ENCODE assay signal across 1 cellular context in genomic region chr3:185473290-185473815, GRCh38.
TF ChIP-seq lines count a peak whose summit lies in the region.

No MANE protein-coding gene starts in this region.

TF ChIP-seq in K562, 482 proteins besides CTCF, POLR2A, EP300 and RAD21 (continued from another document and continues in another):
- TF ChIP-seq RCOR1 (IDR thresholded peaks at IDR 0.05; ENCODE audit: borderline replicate concordance in 1 of 2, low read depth in 2 of 2, low read length in 2 of 2) (peak; percentile 35 to 85; a peak in 1 of 4 replicates), ZNF644 (tag; IDR thresholded peaks at IDR 0.05; ENCODE audit: low read depth) (no peak), U2AF2 (optimal IDR thresholded peaks at IDR 0.05; ENCODE audit: low read depth, low read length) (no peak), ETS2 (tag; IDR thresholded peaks at IDR 0.05; ENCODE audit: borderline replicate concordance, poor library complexity, severe bottlenecking) (no peak), MAFG (tag; conservative IDR thresholded peaks at IDR 0.05) (peak; percentile 53; the same call in 1 of the 2 replicates), ZNF707 (CRISPR knock-in tag; conservative IDR thresholded peaks at IDR 0.05) (no peak), NEUROD1 (IDR thresholded peaks at IDR 0.05; ENCODE audit: borderline replicate concordance, low read depth, low read length, partially characterized antibody) (peak; percentile 37), KLF1 (tag; IDR thresholded peaks at IDR 0.05) (no peak), JUNB (CRISPR knock-in tag; conservative IDR thresholded peaks at IDR 0.05) (no peak), POLR2AphosphoS5 (IDR thresholded peaks at IDR 0.05; ENCODE audit: control insufficient read depth, insufficient read depth, low read depth, low read length) (no peak), ZNF551 (CRISPR knock-in tag; IDR thresholded peaks at IDR 0.05) (no peak), CXXC5 (CRISPR knock-in tag; IDR thresholded peaks at IDR 0.05) (no peak; the same call in 1 of the 2 replicates), ZKSCAN3 (CRISPR knock-in tag; IDR thresholded peaks at IDR 0.05) (no peak), MCM7 (IDR thresholded peaks at IDR 0.05) (no peak), NR2C1 (IDR thresholded peaks at IDR 0.05) (peak; percentile 59), NR2C1 (tag; IDR thresholded peaks at IDR 0.05) (peak; percentile 76), TAF9B (IDR thresholded peaks at IDR 0.05; ENCODE audit: partially characterized antibody) (peak; percentile 11), HDAC1 (IDR thresholded peaks at IDR 0.05) (0 out of 4 replicates have a peak, but pooled peaks of 1 of the 2 experiments have one; percentile 11), DMBX1 (CRISPR knock-in tag; IDR thresholded peaks at IDR 0.05; ENCODE audit: borderline replicate concordance) (no peak; the same call in 1 of the 2 replicates), LARP7 (IDR thresholded peaks at IDR 0.05) (no peak), KDM1A (IDR thresholded peaks at IDR 0.05) (no peak), SAFB (IDR thresholded peaks at IDR 0.05; ENCODE audit: borderline replicate concordance, low read depth, low read length) (no peak), ZNF717 (CRISPR knock-in tag; IDR thresholded peaks at IDR 0.05) (no peak), MYC (IDR thresholded peaks at IDR 0.05; ENCODE audit: low read depth, low read length) (0 out of 2 replicates have a peak, but pooled peaks have one; percentile 22), MYC (CRISPR knock-in tag; IDR thresholded peaks at IDR 0.05; ENCODE audit: borderline replicate concordance, low read depth) (no peak), MAZ (CRISPR knock-in tag; conservative IDR thresholded peaks at IDR 0.05 in 1 of 2, IDR thresholded peaks at IDR 0.05 in 1 of 2) (peak; percentile 38 to 66; a peak in 1 of 4 replicates), ZNF609 (CRISPR knock-in tag; IDR thresholded peaks at IDR 0.05; ENCODE audit: borderline replicate concordance) (no peak), CREB1 (IDR thresholded peaks at IDR 0.05) (peak; percentile 55; the same call in 1 of the 2 replicates), CREB1 (CRISPR knock-in tag; IDR thresholded peaks at IDR 0.05) (peak; percentile 36; the same call in 1 of the 2 replicates), C11orf30 (IDR thresholded peaks at IDR 0.05; ENCODE audit: low read depth) (peak; percentile 72), RNF219 (CRISPR knock-in tag; IDR thresholded peaks at IDR 0.05) (no peak), TAF1 (IDR thresholded peaks at IDR 0.05; ENCODE audit: control insufficient read depth, extremely low read depth, insufficient read depth, low read length, severe bottlenecking) (no peak), ZNF134 (CRISPR knock-in tag; conservative IDR thresholded peaks at IDR 0.05) (no peak), ZNF57 (CRISPR knock-in tag; IDR thresholded peaks at IDR 0.05) (no peak), SP2 (IDR thresholded peaks at IDR 0.05; ENCODE audit: extremely low read depth, low read depth, low read length, poor library complexity, severe bottlenecking) (no peak), ZNF253 (CRISPR knock-in tag; conservative IDR thresholded peaks at IDR 0.05) (no peak), NFXL1 (CRISPR knock-in tag; IDR thresholded peaks at IDR 0.05) (no peak), SMAD4 (CRISPR knock-in tag; conservative IDR thresholded peaks at IDR 0.05) (peak; percentile 81), ZNF224 (CRISPR knock-in tag; IDR thresholded peaks at IDR 0.05) (no peak), ZNF12 (CRISPR knock-in tag; IDR thresholded peaks at IDR 0.05) (no peak), ZSCAN29 (IDR thresholded peaks at IDR 0.05) (no peak), SUPT5H (IDR thresholded peaks at IDR 0.05) (no peak), POU5F1 (IDR thresholded peaks at IDR 0.05; ENCODE audit: borderline replicate concordance, low read depth, low read length, partially characterized antibody) (no peak), GABPA (tag; conservative IDR thresholded peaks at IDR 0.05; ENCODE audit: low read depth) (no peak), POLR2B (IDR thresholded peaks at IDR 0.05; ENCODE audit: low read depth, partially characterized antibody) (no peak), ZNF507 (tag; conservative IDR thresholded peaks at IDR 0.05) (no peak), TAL1 (IDR thresholded peaks at IDR 0.05) (no peak), ZNF766 (CRISPR knock-in tag; conservative IDR thresholded peaks at IDR 0.05) (peak; percentile 70; the same call in 1 of the 2 replicates), NFE2L1 (tag; IDR thresholded peaks at IDR 0.05; ENCODE audit: borderline replicate concordance, low read depth) (no peak), ZNF280A (IDR thresholded peaks at IDR 0.05; ENCODE audit: low read depth, partially characterized antibody) (no peak), ZNF184 (CRISPR knock-in tag; IDR thresholded peaks at IDR 0.05) (no peak), MTA3 (IDR thresholded peaks at IDR 0.05; ENCODE audit: borderline replicate concordance) (0 out of 2 replicates have a peak, but pooled peaks have one; percentile 34), NR2C2 (CRISPR knock-in tag; IDR thresholded peaks at IDR 0.05) (0 out of 2 replicates have a peak, but pooled peaks have one; percentile 32), NR2C2 (tag; IDR thresholded peaks at IDR 0.05) (peak; percentile 87), MAFK (IDR thresholded peaks at IDR 0.05; ENCODE audit: low read length) (peak; percentile 62; the same call in 1 of the 2 replicates), ELF2 (CRISPR knock-in tag; IDR thresholded peaks at IDR 0.05) (no peak), HOXB6 (CRISPR knock-in tag; IDR thresholded peaks at IDR 0.05; ENCODE audit: borderline replicate concordance) (no peak), MIER1 (IDR thresholded peaks at IDR 0.05; ENCODE audit: low read depth) (no peak), TBL1XR1 (IDR thresholded peaks at IDR 0.05; ENCODE audit: low read length in 2 of 2) (no peak), ATF3 (IDR thresholded peaks at IDR 0.05) (peak; percentile 96), ATF3 (CRISPR knock-in tag; conservative IDR thresholded peaks at IDR 0.05) (no peak), CBFB (CRISPR knock-in tag; IDR thresholded peaks at IDR 0.05) (no peak), TSHZ1 (CRISPR knock-in tag; IDR thresholded peaks at IDR 0.05) (no peak), ZBTB9 (CRISPR knock-in tag; IDR thresholded peaks at IDR 0.05) (no peak), EZH2 (IDR thresholded peaks at IDR 0.05; ENCODE audit: borderline replicate concordance, low read depth, low read length) (no peak), ZKSCAN1 (IDR thresholded peaks at IDR 0.05; ENCODE audit: low read depth, low read length) (0 out of 2 replicates have a peak, but pooled peaks have one; percentile 41), HDAC3 (IDR thresholded peaks at IDR 0.05; ENCODE audit: borderline replicate concordance, partially characterized antibody) (peak; percentile 27), ZNF146 (CRISPR knock-in tag; IDR thresholded peaks at IDR 0.05; ENCODE audit: unreplicated experiment) (no peak), HDAC2 (IDR thresholded peaks at IDR 0.05) (peak; percentile 48; the same call in 1 of the 2 replicates)
